In the genomic region with DNA sequence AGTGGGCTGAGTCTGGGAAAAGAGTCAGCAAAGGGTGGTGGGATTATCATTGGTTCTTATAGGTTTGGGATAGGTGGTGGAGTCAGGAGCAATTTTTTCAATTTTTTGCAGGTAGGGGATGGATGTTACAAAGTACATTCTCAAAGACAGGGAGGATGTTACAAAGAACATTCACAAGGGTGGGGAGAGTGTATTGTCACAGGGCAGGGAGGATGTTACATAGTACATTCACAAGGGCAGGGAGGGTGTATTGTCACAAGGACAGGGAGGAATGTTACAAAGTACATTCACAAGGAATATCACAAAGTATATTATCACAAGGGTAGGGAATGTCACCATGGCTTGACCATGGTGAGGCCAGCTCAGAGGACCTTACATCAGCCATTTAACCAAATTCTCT, we compare ENCODE assay signal across 1 cellular context.
TF ChIP-seq lines count a peak whose summit lies in the region.

No MANE protein-coding gene starts in this region.

TF ChIP-seq in K562, 482 proteins besides CTCF, POLR2A, EP300 and RAD21 (continued from another document):
- TF ChIP-seq NFIX (CRISPR knock-in tag; IDR thresholded peaks at IDR 0.05; ENCODE audit: low read depth) (no peak), ZNF57 (CRISPR knock-in tag; IDR thresholded peaks at IDR 0.05) (peak; percentile 98)
- TF ChIP-seq, protein P1, sequence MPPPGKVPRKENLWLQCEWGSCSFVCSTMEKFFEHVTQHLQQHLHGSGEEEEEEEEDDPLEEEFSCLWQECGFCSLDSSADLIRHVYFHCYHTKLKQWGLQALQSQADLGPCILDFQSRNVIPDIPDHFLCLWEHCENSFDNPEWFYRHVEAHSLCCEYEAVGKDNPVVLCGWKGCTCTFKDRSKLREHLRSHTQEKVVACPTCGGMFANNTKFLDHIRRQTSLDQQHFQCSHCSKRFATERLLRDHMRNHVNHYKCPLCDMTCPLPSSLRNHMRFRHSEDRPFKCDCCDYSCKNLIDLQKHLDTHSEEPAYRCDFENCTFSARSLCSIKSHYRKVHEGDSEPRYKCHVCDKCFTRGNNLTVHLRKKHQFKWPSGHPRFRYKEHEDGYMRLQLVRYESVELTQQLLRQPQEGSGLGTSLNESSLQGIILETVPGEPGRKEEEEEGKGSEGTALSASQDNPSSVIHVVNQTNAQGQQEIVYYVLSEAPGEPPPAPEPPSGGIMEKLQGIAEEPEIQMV (tag; conservative IDR thresholded peaks at IDR 0.05; ENCODE audit: low read depth), result no peak
